In the genomic region with DNA sequence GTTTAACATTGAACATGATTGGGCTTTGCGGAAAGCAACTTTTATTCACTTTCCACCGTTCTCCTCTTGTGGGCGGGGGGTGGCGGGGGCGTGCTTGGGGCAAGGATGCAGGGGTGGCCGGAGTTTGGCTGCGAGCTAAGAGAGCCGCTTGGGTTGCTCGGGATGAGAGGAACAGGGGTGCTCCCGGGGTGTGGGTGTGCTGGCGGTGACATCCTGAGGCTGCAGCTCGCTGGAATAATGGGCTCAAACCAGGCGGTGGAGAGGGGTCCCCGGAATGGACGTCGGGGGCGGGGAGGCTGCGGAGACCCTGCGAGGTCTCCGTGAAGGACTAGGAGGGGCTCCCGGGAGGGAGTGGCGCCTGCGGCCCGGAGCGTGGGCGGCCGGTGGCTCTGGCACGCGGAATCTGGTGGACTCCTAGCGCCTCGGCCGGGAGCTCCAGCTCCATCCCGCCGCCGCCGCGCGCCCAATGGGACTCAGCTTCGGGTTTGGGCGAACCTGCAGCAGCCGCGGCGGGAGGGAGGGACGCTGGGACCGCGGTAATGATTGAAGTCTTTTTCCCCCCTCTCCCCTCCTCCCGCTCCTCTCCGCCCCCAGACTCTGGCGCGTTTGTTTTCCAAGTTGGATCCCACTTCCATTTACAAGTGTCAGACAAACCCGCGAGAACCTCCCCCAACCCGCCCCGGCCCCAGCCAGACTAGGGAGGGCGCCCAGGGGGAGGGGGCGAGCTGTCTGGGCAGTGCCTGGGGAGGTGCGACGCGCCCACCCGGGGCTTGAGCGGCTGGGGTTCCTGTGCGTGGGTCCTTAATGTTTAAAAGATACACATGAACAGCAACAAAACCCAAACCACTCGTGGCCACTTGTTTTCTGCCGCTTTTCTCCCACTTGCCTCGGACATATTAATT, we compare ENCODE assay signal across 9 cellular contexts. TPM values are rescaled to one million over a fixed set of nuclear protein-coding genes. Genes with fewer than 3 reads are reported as not detected.
DNase-seq lines count a peak whose midpoint lies in the region; ATAC-seq and TF ChIP-seq lines count a peak whose summit lies in the region.
"Had no signal": no experiment of that assay in that cellular context is flagged by ENCODE, and none has a peak within 500 bp of the region (broad histone marks: within the 10 kb centered on the region; RNA-seq: fewer than 3 reads in every experiment).

No MANE protein-coding gene starts in this region.

- H3K4me3 Mint-ChIP-seq in naive thymus-derived CD4-positive, alpha-beta T cell = no peak overlapping the region

- H3K27ac Mint-ChIP-seq in naive thymus-derived CD4-positive, alpha-beta T cell = no peak overlapping the region

- WGBS in lung, 2 donors = 2% methylated on average over 43 to 65 of the region's 65 CpGs
- WGBS in urinary bladder = under 1% methylated on average over 65 of the region's 65 CpGs

- intact Hi-C loops in naive thymus-derived CD4-positive, alpha-beta T cell (cut with micrococcal nuclease) = no loop called here

- H3K9me3 ChIP-seq in lung (ENCODE audit: control insufficient read depth in 2 of 2, insufficient read depth in 1 of 2, low read length in 1 of 2) = peaks cover 0 to 6% of the 10 kb centered on the region in 2 donors
- H3K9me3 ChIP-seq in naive thymus-derived CD4-positive, alpha-beta T cell (ENCODE audit: control insufficient read depth in 2 of 3, low read length in 3 of 3) = no peaks in the 10 kb centered on the region

- DNase-seq in NCI-H748 (lab: John Stamatoyannopoulos, UW; ENCODE audit: unreplicated experiment) = peak; percentile 42
- no peak for DNase-seq in NCI-H748 treated with DMSO at 0.1 percent for 48 hours (lab: John Stamatoyannopoulos, UW)
- DNase-seq in caudate nucleus (lab: John Stamatoyannopoulos, UW) = peak in 36 of 61 donors; percentile 8 to 80 (median 42)
- no peak for DNase-seq in lung (ENCODE audit: low spot score)
- DNase-seq in activated T-cell treated with anti-CD3 and anti-CD28 coated beads for 4 hours = no peak
- DNase-seq in naive thymus-derived CD4-positive, alpha-beta T cell = no peak
- DNase-seq: activated CD4-positive, alpha-beta T cell treated with anti-CD3 and anti-CD28 coated beads, Interleukin-2, amount 50 U/mL, for 4 hours had no signal

- H3K36me3 ChIP-seq in lung (ENCODE audit: control insufficient read depth in 2 of 2, insufficient read depth in 2 of 2, low read length in 2 of 2) = no peaks in the 10 kb centered on the region
- no peaks in the 10 kb centered on the region for H3K36me3 ChIP-seq in urinary bladder (ENCODE audit: insufficient read depth)
- no peaks in the 10 kb centered on the region for H3K36me3 ChIP-seq in naive thymus-derived CD4-positive, alpha-beta T cell (ENCODE audit: control insufficient read depth in 2 of 3, insufficient read depth in 3 of 3, low read length in 3 of 3)

- H3K27me3 Mint-ChIP-seq in naive thymus-derived CD4-positive, alpha-beta T cell = peaks cover 49 to 63% (median 54%) of the 10 kb centered on the region in 5 donors

- ATAC-seq in lung (ENCODE audit: insufficient read depth, low FRiP score) = peak; percentile 9
- ATAC-seq in naive thymus-derived CD4-positive, alpha-beta T cell = no peak
- no peak for ATAC-seq in HG03159 (IDR thresholded peaks at IDR 0.05; ENCODE audit: unreplicated experiment)

- H3K9me3 Mint-ChIP-seq in naive thymus-derived CD4-positive, alpha-beta T cell = peaks cover 0 to 10% (median 0%) of the 10 kb centered on the region in 11 donors

- H3K4me1 ChIP-seq in lung (ENCODE audit: control insufficient read depth in 2 of 2, insufficient read depth in 2 of 2, low read length in 2 of 2) (peaks cover 0 to 5% of the 10 kb centered on the region in 2 donors), urinary bladder (ENCODE audit: insufficient read depth) (peaks cover 1% of the 10 kb centered on the region)
- no peaks in the 10 kb centered on the region for H3K4me1 ChIP-seq in naive thymus-derived CD4-positive, alpha-beta T cell (ENCODE audit: control insufficient read depth in 2 of 2, insufficient read depth in 2 of 2, low read length in 2 of 2)

- CTCF ChIA-PET in naive thymus-derived CD4-positive, alpha-beta T cell (lab: Charles Lee) = no interaction called here

- H3K4me3 ChIP-seq in lung = no peak overlapping the region
- peak overlapping the region; percentile 30 for H3K4me3 ChIP-seq in urinary bladder (ENCODE audit: low read depth, low read length)
- H3K4me3 ChIP-seq in naive thymus-derived CD4-positive, alpha-beta T cell (ENCODE audit: low read length) = no peak overlapping the region

- H3K36me3 Mint-ChIP-seq in naive thymus-derived CD4-positive, alpha-beta T cell = peaks cover 0 to 2% (median 0%) of the 10 kb centered on the region in 5 donors

- POLR2A ChIA-PET in naive thymus-derived CD4-positive, alpha-beta T cell (lab: Charles Lee) = no interaction called here

- H3K27me3 ChIP-seq in lung (ENCODE audit: control insufficient read depth, insufficient read depth) = peaks cover 12% of the 10 kb centered on the region
- H3K27me3 ChIP-seq in naive thymus-derived CD4-positive, alpha-beta T cell (ENCODE audit: control insufficient read depth in 2 of 2, insufficient read depth in 2 of 2, low read length in 2 of 2) = peaks cover 0 to 9% of the 10 kb centered on the region in 2 donors

- TF ChIP-seq CTCF in lung (IDR thresholded peaks at IDR 0.05; ENCODE audit: control extremely low read depth, extremely low read depth) = no peak

- peaks cover 0 to 4% (median 0%) of the 10 kb centered on the region in 7 donors for H3K4me1 Mint-ChIP-seq in naive thymus-derived CD4-positive, alpha-beta T cell

- H3K27ac ChIP-seq in caudate nucleus (ENCODE audit: low read depth, low read length) (peak overlapping the region; percentile 73), lung (ENCODE audit: low read depth in 1 of 2, low read length in 1 of 2) (no peak overlapping the region), urinary bladder (ENCODE audit: low read depth) (no peak overlapping the region)
- H3K27ac ChIP-seq in naive thymus-derived CD4-positive, alpha-beta T cell (ENCODE audit: low read depth, low read length) = no peak overlapping the region

RNA-seq across cellular contexts. Expression of a gene that starts 2.0 kb away (rescaled TPM):
- total RNA-seq in lung = 100 to 1,000 TPM in 1 of 2 donors, 1 to 10 TPM in 1; 6.0 to 108 TPM
- polyA plus RNA-seq in lung = under 1 TPM; 0.22 to 0.29 TPM
- 56.7 TPM for total RNA-seq in urinary bladder
- 4.1 TPM for polyA plus RNA-seq in urinary bladder
- not detected for total RNA-seq in naive thymus-derived CD4-positive, alpha-beta T cell
- not detected for polyA plus RNA-seq in naive thymus-derived CD4-positive, alpha-beta T cell

Comparison
In these comparisons a context has a peak if more than half of its experiments do, and no peak if none do; other contexts are left out.
1. DNase-seq: peak in NCI-H748 (single experiment) and caudate nucleus (36 of 61); none in NCI-H748 treated with DMSO at 0.1 percent for 48 hours (single experiment), lung (single experiment), activated T-cell treated with anti-CD3 and anti-CD28 coated beads for 4 hours (single experiment) and naive thymus-derived CD4-positive, alpha-beta T cell (0 of 9).
2. RNA of a gene that starts 2.0 kb away (total RNA-seq): 6.0 to 108 TPM in lung and 56.7 TPM in urinary bladder (single experiment); not detected in naive thymus-derived CD4-positive, alpha-beta T cell; every median in the first group is over 4 times any median in the second.